Comparison of ENCODE assay signal across 15 cellular contexts in genomic region chr2:37872192-37872545, GRCh38. TPM values are rescaled to one million over a fixed set of nuclear protein-coding genes. Genes with fewer than 3 reads are reported as not detected.
DNase-seq lines count a peak whose midpoint lies in the region; ATAC-seq and TF ChIP-seq lines count a peak whose summit lies in the region.
"Had no signal": no experiment of that assay in that cellular context is flagged by ENCODE, and none has a peak within 500 bp of the region (broad histone marks: within the 10 kb centered on the region; RNA-seq: fewer than 3 reads in every experiment).

No MANE protein-coding gene starts in this region.

- TF ChIP-seq CTCF in esophagus squamous epithelium (IDR thresholded peaks at IDR 0.05): no peak

- peak overlapping the region in 3 of 4 donors; percentile 18 to 52 (median 38) for H3K27ac ChIP-seq in esophagus squamous epithelium
- H3K27ac ChIP-seq: brain microvascular endothelial cell, foreskin keratinocyte, upper lobe of right lung had no signal

- POLR2A ChIA-PET in activated CD4-positive, alpha-beta memory T cell treated with anti-CD3 and anti-CD28 coated beads, Interleukin-2, amount 10 ng/mL, durations not matched to agents 7 days and 5 days (lab: Charles Lee): interaction anchor here (0.7 to 2.4 kb wide), 7 partner anchors 21 to 481 kb away, joined by 3 to 8 read pairs (median 3); partner anchors contain the start of gene CDC42EP3

- intact Hi-C loops in esophagus squamous epithelium (cut with DNase I): no loop called here

- H3K27ac Mint-ChIP-seq in activated naive CD4-positive, alpha-beta T cell treated with anti-CD3 and anti-CD28 coated beads, Interleukin-2, amount 50 U/mL, for 72 hours: peak overlapping the region; percentile 82 to 97
- H3K27ac Mint-ChIP-seq in activated CD4-positive, alpha-beta memory T cell treated with anti-CD3 and anti-CD28 coated beads, Interleukin-2, amount 10 ng/mL, durations not matched to agents 7 days and 5 days: peak overlapping the region; percentile 94
- peak overlapping the region; percentile 86 to 92 for H3K27ac Mint-ChIP-seq in stimulated activated naive CD8-positive, alpha-beta T cell treated with anti-CD3 and anti-CD28 coated beads, Interleukin-15, amount 100 ng/mL, for 72 hours

- no peak for DNase-seq in activated naive CD4-positive, alpha-beta T cell treated with anti-CD3 and anti-CD28 coated beads, Interleukin-2, amount 50 U/mL, for 72 hours (ENCODE audit: low spot score in 2 of 2)
- no peak for DNase-seq in activated naive CD4-positive, alpha-beta T cell treated with anti-CD3 and anti-CD28 coated beads, Interleukin-2, amount 50 U/mL, for 16 hours
- DNase-seq in activated CD4-positive, alpha-beta memory T cell treated with anti-CD3 and anti-CD28 coated beads, Interleukin-2, amount 10 ng/mL, durations not matched to agents 7 days and 5 days: no peak
- DNase-seq in esophagus squamous epithelium (lab: John Stamatoyannopoulos, UW) (no peak), NOMO-1 treated with DMSO at 0.1 percent for 48 hours (lab: John Stamatoyannopoulos, UW; ENCODE audit: unreplicated experiment) (no peak), GM03348 (ENCODE audit: low spot score) (no peak)
- no peak for DNase-seq in stimulated activated naive CD8-positive, alpha-beta T cell treated with anti-CD3 and anti-CD28 coated beads, Interleukin-15, amount 100 ng/mL, for 72 hours
- DNase-seq: effector CD4-positive, alpha-beta T cell; islet precursor cell; NCI-H774; SHP77; upper lobe of right lung had no signal

- no peaks in the 10 kb centered on the region for H3K36me3 ChIP-seq in esophagus squamous epithelium
- H3K36me3 ChIP-seq: brain microvascular endothelial cell, upper lobe of right lung had no signal

- H3K4me3 ChIP-seq in esophagus squamous epithelium: no peak overlapping the region
- H3K4me3 ChIP-seq: upper lobe of right lung had no signal

- CTCF ChIA-PET in activated CD4-positive, alpha-beta memory T cell treated with anti-CD3 and anti-CD28 coated beads, Interleukin-2, amount 10 ng/mL, durations not matched to agents 7 days and 5 days (lab: Charles Lee): interaction anchor here (1.0 to 11.5 kb wide), 7 partner anchors 19 to 555 kb away, joined by 3 to 201 read pairs (median 6); partner anchors contain the start of gene RMDN2

- WGBS in esophagus squamous epithelium, 2 donors: 43 to 51% methylated on average over 2 of the region's 3 CpGs

- peaks cover 12 to 36% (median 15%) of the 10 kb centered on the region in 3 donors for H3K4me1 ChIP-seq in esophagus squamous epithelium

- H3K27me3 ChIP-seq in esophagus squamous epithelium: peaks cover 0 to 18% (median 0%) of the 10 kb centered on the region in 4 donors
- H3K27me3 ChIP-seq: brain microvascular endothelial cell, upper lobe of right lung had no signal

- no peak for TF ChIP-seq POLR2A in esophagus squamous epithelium (IDR thresholded peaks at IDR 0.05)

- no peaks in the 10 kb centered on the region for H3K9me3 Mint-ChIP-seq in activated naive CD4-positive, alpha-beta T cell treated with anti-CD3 and anti-CD28 coated beads, Interleukin-2, amount 50 U/mL, for 72 hours
- no peaks in the 10 kb centered on the region for H3K9me3 Mint-ChIP-seq in activated CD4-positive, alpha-beta memory T cell treated with anti-CD3 and anti-CD28 coated beads, Interleukin-2, amount 10 ng/mL, durations not matched to agents 7 days and 5 days
- H3K9me3 Mint-ChIP-seq in stimulated activated naive CD8-positive, alpha-beta T cell treated with anti-CD3 and anti-CD28 coated beads, Interleukin-15, amount 100 ng/mL, for 72 hours: no peaks in the 10 kb centered on the region

- no peaks in the 10 kb centered on the region for H3K36me3 Mint-ChIP-seq in activated naive CD4-positive, alpha-beta T cell treated with anti-CD3 and anti-CD28 coated beads, Interleukin-2, amount 50 U/mL, for 72 hours
- no peaks in the 10 kb centered on the region for H3K36me3 Mint-ChIP-seq in activated CD4-positive, alpha-beta memory T cell treated with anti-CD3 and anti-CD28 coated beads, Interleukin-2, amount 10 ng/mL, durations not matched to agents 7 days and 5 days (ENCODE audit: low read depth)

- peaks cover 39% of the 10 kb centered on the region for H3K4me1 Mint-ChIP-seq in activated CD4-positive, alpha-beta memory T cell treated with anti-CD3 and anti-CD28 coated beads, Interleukin-2, amount 10 ng/mL, durations not matched to agents 7 days and 5 days
- peaks cover 41% of the 10 kb centered on the region for H3K4me1 Mint-ChIP-seq in stimulated activated naive CD8-positive, alpha-beta T cell treated with anti-CD3 and anti-CD28 coated beads, Interleukin-15, amount 100 ng/mL, for 72 hours

- peak overlapping the region; percentile 60 for H3K4me3 Mint-ChIP-seq in activated CD4-positive, alpha-beta memory T cell treated with anti-CD3 and anti-CD28 coated beads, Interleukin-2, amount 10 ng/mL, durations not matched to agents 7 days and 5 days
- peak overlapping the region; percentile 44 to 68 for H3K4me3 Mint-ChIP-seq in stimulated activated naive CD8-positive, alpha-beta T cell treated with anti-CD3 and anti-CD28 coated beads, Interleukin-15, amount 100 ng/mL, for 72 hours

- ATAC-seq in activated naive CD4-positive, alpha-beta T cell treated with anti-CD3 and anti-CD28 coated beads, Interleukin-2, amount 50 U/mL, for 72 hours: peak in 1 of 2 donors; percentile 2
- no peak for ATAC-seq in stimulated activated naive CD8-positive, alpha-beta T cell treated with anti-CD3 and anti-CD28 coated beads, Interleukin-15, amount 100 ng/mL, for 72 hours
- ATAC-seq in GM21367 (IDR thresholded peaks at IDR 0.05; ENCODE audit: unreplicated experiment): no peak
- ATAC-seq: upper lobe of right lung had no signal

- H3K27me3 Mint-ChIP-seq in activated CD4-positive, alpha-beta memory T cell treated with anti-CD3 and anti-CD28 coated beads, Interleukin-2, amount 10 ng/mL, durations not matched to agents 7 days and 5 days: no peaks in the 10 kb centered on the region
- peaks cover 14% of the 10 kb centered on the region for H3K27me3 Mint-ChIP-seq in stimulated activated naive CD8-positive, alpha-beta T cell treated with anti-CD3 and anti-CD28 coated beads, Interleukin-15, amount 100 ng/mL, for 72 hours

- H3K9me3 ChIP-seq in esophagus squamous epithelium: no peaks in the 10 kb centered on the region
- H3K9me3 ChIP-seq: upper lobe of right lung had no signal

RNA-seq across cellular contexts. Expression of gene RMDN2, which starts 52.9 kb away (rescaled TPM):
- total RNA-seq in activated naive CD4-positive, alpha-beta T cell treated with anti-CD3 and anti-CD28 coated beads, Interleukin-2, amount 50 U/mL, for 72 hours: 1 to 10 TPM in 1 of 2 donors, under 1 TPM in 1; 0.75 to 1.5 TPM
- 1 to 10 TPM; 1.5 to 2.3 TPM for total RNA-seq in activated CD4-positive, alpha-beta memory T cell treated with anti-CD3 and anti-CD28 coated beads, Interleukin-2, amount 10 ng/mL, durations not matched to agents 7 days and 5 days
- total RNA-seq in esophagus squamous epithelium: 1 to 10 TPM; 3.4 to 7.8 (median 4.7) TPM
